32 cellular contexts compared by ENCODE assay signal in genomic region chr11:73003083-73003482, GRCh38.
A peak's percentile ranks its signal among the peaks of the same experiment; 100 is the strongest.
DNase-seq lines count a peak whose midpoint lies in the region; ATAC-seq, FAIRE-seq and TF ChIP-seq lines count a peak whose summit lies in the region.
"Had no signal": no experiment of that assay in that cellular context is flagged by ENCODE, and none has a peak within 500 bp of the region (broad histone marks: within the 10 kb centered on the region; RNA-seq: fewer than 3 reads in every experiment).

No MANE protein-coding gene starts in this region.

- peaks cover 2 to 15% (median 3%) of the 10 kb centered on the region in 3 donors for H3K9me3 Mint-ChIP-seq in IgD-negative memory B cell
- peaks cover 15% of the 10 kb centered on the region for H3K9me3 Mint-ChIP-seq in memory B cell
- H3K9me3 Mint-ChIP-seq: neural crest cell; T-helper 1 cell treated with Interleukin-12 subunit alpha and Interleukin-12 subunit beta and Interleukin-4 antibody, amounts not matched to agents 30 μg/mL and 1 μg/mL, for 36 hours had no signal

- H3K4me1 Mint-ChIP-seq in IgD-negative memory B cell = peaks cover 48 to 57% (median 51%) of the 10 kb centered on the region in 3 donors
- H3K4me1 Mint-ChIP-seq in memory B cell = peaks cover 48% of the 10 kb centered on the region
- H3K4me1 Mint-ChIP-seq: neural crest cell had no signal

- no peaks in the 10 kb centered on the region for H3K27me3 Mint-ChIP-seq in IgD-negative memory B cell
- H3K27me3 Mint-ChIP-seq in memory B cell = no peaks in the 10 kb centered on the region

- peaks cover 23% of the 10 kb centered on the region for H3K36me3 Mint-ChIP-seq in IgD-negative memory B cell
- peaks cover 44% of the 10 kb centered on the region for H3K36me3 Mint-ChIP-seq in memory B cell

- H3K4me3 ChIP-seq in GM12865 (ENCODE audit: low read depth, low read length) = peak overlapping the region; percentile 20; the same call in 1 of the 2 replicates
- H3K4me3 ChIP-seq: adrenal gland; BLaER1 treated with 17β-estradiol and CSF1 and Interleukin-3, amounts not matched to agents 10 nM and 100 nM; body of pancreas; gastroesophageal sphincter; K562; MG63; pancreas; SK-N-MC; smooth muscle cell; upper lobe of left lung had no signal

- no peak for FAIRE-seq in RCC 7860 (lab: Jason Lieb, UNC)
- FAIRE-seq: endothelial cell of umbilical vein, G401.6, K562, pancreas had no signal

- H3K4me3 Mint-ChIP-seq in IgD-negative memory B cell (peak overlapping the region; percentile 44 to 77 (median 70)), memory B cell (peak overlapping the region; percentile 51)
- H3K4me3 Mint-ChIP-seq: neural crest cell; T-helper 1 cell treated with Interleukin-12 subunit alpha and Interleukin-12 subunit beta and Interleukin-4 antibody, amounts not matched to agents 30 μg/mL and 1 μg/mL, for 36 hours had no signal

- H3K27ac Mint-ChIP-seq in IgD-negative memory B cell (peak overlapping the region; percentile 9 to 92 (median 59)), memory B cell (peak overlapping the region; percentile 92)
- H3K27ac Mint-ChIP-seq: T-helper 1 cell treated with Interleukin-12 subunit alpha and Interleukin-12 subunit beta and Interleukin-4 antibody, amounts not matched to agents 30 μg/mL and 1 μg/mL, for 36 hours had no signal

- ATAC-seq in GM19351 (IDR thresholded peaks at IDR 0.05; ENCODE audit: unreplicated experiment) (peak; percentile 81), memory B cell (ENCODE audit: low read depth) (peak; percentile 92)
- ATAC-seq: body of pancreas, gastroesophageal sphincter, K562, left cardiac atrium, pancreas had no signal

- DNase-seq in GM12865 (ENCODE audit: low read depth) (peak; percentile 66), memory B cell (ENCODE audit: low spot score in 2 of 2) (peak in 1 of 2 donors; percentile 26), dedifferentiated amniotic fluid mesenchymal stem cell (ENCODE audit: extremely low spot score) (no peak), RCC 7860 (ENCODE audit: low spot score) (no peak)
- no peak for DNase-seq in central memory CD4-positive, alpha-beta T cell
- DNase-seq: activated CD4-positive, alpha-beta T cell treated with anti-CD3 and anti-CD28 coated beads for 48 hours; activated gamma-delta T cell; activated T-cell treated with anti-CD3 and anti-CD28 coated beads, Interleukin-2, amount 50 U/mL, for 1 hour; adrenal gland; body of pancreas; HCEC 1CT; hippocampal formation; left cardiac atrium; MG63; NCI-H1417 treated with DMSO at 0.1 percent for 48 hours; NCI-H2081 treated with DMSO at 0.1 percent for 48 hours; NCI-H345; NCI-H82; pancreas; stimulated activated CD4-positive, alpha-beta T cell treated with anti-CD3 and anti-CD28 coated beads, Interleukin-2, amount 100 ng/mL, for 24 hours; upper lobe of left lung had no signal

- TF ChIP-seq CTCF in GM12865 (IDR thresholded peaks at IDR 0.05; ENCODE audit: insufficient read depth, low read depth, low read length, missing control alignments) = no peak
